Comparison of ENCODE assay signal across 25 cellular contexts in genomic region chr19:2144190-2144589, GRCh38. TPM values are rescaled to one million over a fixed set of nuclear protein-coding genes. Genes with fewer than 3 reads are reported as not detected.
"Had no signal": no experiment of that assay in that cellular context is flagged by ENCODE, and none has a peak within 500 bp of the region (broad histone marks: within the 10 kb centered on the region; RNA-seq: fewer than 3 reads in every experiment).

No MANE protein-coding gene starts in this region.

- FAIRE-seq: pancreas had no signal

- H3K4me3 Mint-ChIP-seq: activated naive CD4-positive, alpha-beta T cell treated with anti-CD3 and anti-CD28 coated beads for 36 hours; activated naive CD8-positive, alpha-beta T cell treated with anti-CD3 and anti-CD28 coated beads, Interleukin-2, amount 10 ng/mL, durations not matched to agents 7 days and 5 days; natural killer cell treated with Interleukin-12 subunit alpha and Interleukin-12 subunit beta and Interleukin-15 and Interleukin-18, amount 100 ng/mL, for 72 hours; stimulated activated naive B cell treated with anti-CD40 and anti-IgM and Interleukin-4, amounts not matched to agents 10 μg/mL and 1 μg/mL and 100 μg/mL, for 72 hours had no signal

- ATAC-seq: left lung; lower lobe of right lung; mucosa of descending colon; pancreas; psoas muscle; stimulated activated naive B cell treated with anti-CD40 and anti-IgM and Interleukin-4, amounts not matched to agents 10 μg/mL and 1 μg/mL and 100 μg/mL, for 72 hours had no signal

- H3K27ac ChIP-seq: ascending aorta, brain microvascular endothelial cell, esophagus muscularis mucosa, left lung, lower lobe of right lung, neutrophil, pancreas, psoas muscle, suprapubic skin, tibial artery had no signal

- H3K36me3 Mint-ChIP-seq: natural killer cell treated with Interleukin-12 subunit alpha and Interleukin-12 subunit beta and Interleukin-15 and Interleukin-18, amount 100 ng/mL, for 72 hours had no signal

- H3K4me3 ChIP-seq: ascending aorta, esophagus muscularis mucosa, left lung, lower lobe of right lung, mucosa of descending colon, pancreas, psoas muscle, smooth muscle cell, suprapubic skin, tibial artery had no signal

- H3K4me2 ChIP-seq: smooth muscle cell had no signal

- H3K27me3 Mint-ChIP-seq: activated naive CD8-positive, alpha-beta T cell treated with anti-CD3 and anti-CD28 coated beads, Interleukin-2, amount 10 ng/mL, durations not matched to agents 7 days and 5 days; natural killer cell treated with Interleukin-12 subunit alpha and Interleukin-12 subunit beta and Interleukin-15 and Interleukin-18, amount 100 ng/mL, for 72 hours; stimulated activated naive B cell treated with anti-CD40 and anti-IgM and Interleukin-4, amounts not matched to agents 10 μg/mL and 1 μg/mL and 100 μg/mL, for 72 hours had no signal

- H3K9me3 ChIP-seq: ascending aorta, esophagus muscularis mucosa, left lung, lower lobe of right lung, mucosa of descending colon, neutrophil, pancreas, psoas muscle, suprapubic skin, tibial artery had no signal

- H3K9me3 Mint-ChIP-seq: activated naive CD4-positive, alpha-beta T cell treated with anti-CD3 and anti-CD28 coated beads for 36 hours; activated naive CD8-positive, alpha-beta T cell treated with anti-CD3 and anti-CD28 coated beads, Interleukin-2, amount 10 ng/mL, durations not matched to agents 7 days and 5 days; natural killer cell treated with Interleukin-12 subunit alpha and Interleukin-12 subunit beta and Interleukin-15 and Interleukin-18, amount 100 ng/mL, for 72 hours; stimulated activated naive B cell treated with anti-CD40 and anti-IgM and Interleukin-4, amounts not matched to agents 10 μg/mL and 1 μg/mL and 100 μg/mL, for 72 hours had no signal

- H3K27me3 ChIP-seq: ascending aorta, brain microvascular endothelial cell, esophagus muscularis mucosa, left lung, neutrophil, pancreas, suprapubic skin, tibial artery had no signal

- H3K36me3 ChIP-seq: pancreas had no signal

- DNase-seq: activated CD4-positive, alpha-beta T cell treated with anti-CD3 and anti-CD28 coated beads for 4 hours; activated CD4-positive, alpha-beta T cell treated with anti-CD3 and anti-CD28 coated beads, Interleukin-2, amount 50 U/mL, for 4 hours; activated CD8-positive, alpha-beta memory T cell treated with anti-CD3 and anti-CD28 coated beads for 24 hours; activated effector memory CD4-positive, alpha-beta T cell treated with anti-CD3 and anti-CD28 coated beads, Interleukin-2, amount 50 U/mL, for 16 hours; activated naive CD4-positive, alpha-beta T cell treated with anti-CD3 and anti-CD28 coated beads for 36 hours; activated naive CD8-positive, alpha-beta T cell treated with anti-CD3 and anti-CD28 coated beads, Interleukin-2, amount 10 ng/mL, durations not matched to agents 7 days and 5 days; brain microvascular endothelial cell; cortex of kidney; foreskin melanocyte; left lung; lower lobe of right lung; mesenchymal stem cell; mucosa of descending colon; pancreas; psoas muscle; stimulated activated CD4-positive, alpha-beta T cell treated with anti-CD3 and anti-CD28 coated beads, Interleukin-1b, Interleukin-23, amount 100 ng/mL, for 48 hours; stimulated activated naive B cell treated with anti-CD40 and anti-IgM and Interleukin-4, amounts not matched to agents 10 μg/mL and 1 μg/mL and 100 μg/mL, for 72 hours; T-helper 1 cell; tibial artery had no signal

- H3K27ac Mint-ChIP-seq: activated naive CD4-positive, alpha-beta T cell treated with anti-CD3 and anti-CD28 coated beads for 36 hours; activated naive CD8-positive, alpha-beta T cell treated with anti-CD3 and anti-CD28 coated beads, Interleukin-2, amount 10 ng/mL, durations not matched to agents 7 days and 5 days; natural killer cell treated with Interleukin-12 subunit alpha and Interleukin-12 subunit beta and Interleukin-15 and Interleukin-18, amount 100 ng/mL, for 72 hours had no signal

RNA-seq across cellular contexts. Expression of gene IZUMO4, which starts 47.5 kb away (rescaled TPM):
- total RNA-seq: ascending aorta had no signal
